2 cellular contexts compared by ENCODE assay signal in genomic region chr9:133553123-133553522, GRCh38.
TF ChIP-seq lines count a peak whose summit lies in the region.

No MANE protein-coding gene starts in this region.

TF ChIP-seq in H1, 55 proteins besides CTCF, POLR2A, EP300 and RAD21:
- TF ChIP-seq SP4 (IDR thresholded peaks at IDR 0.05; ENCODE audit: low read length): no peak
- no peak for TF ChIP-seq SAP30 (IDR thresholded peaks at IDR 0.05; ENCODE audit: insufficient read depth, insufficient replicate concordance, low read length)
- TF ChIP-seq YY1 (IDR thresholded peaks at IDR 0.05; ENCODE audit: low read depth, low read length): no peak
- TF ChIP-seq RXRA (IDR thresholded peaks at IDR 0.05; ENCODE audit: insufficient read depth, low read depth, low read length): no peak
- peak; percentile 41 for TF ChIP-seq MAX (IDR thresholded peaks at IDR 0.05)
- TF ChIP-seq EGR1 (IDR thresholded peaks at IDR 0.05; ENCODE audit: borderline replicate concordance, low read depth, low read length): no peak
- peak; percentile 80 for TF ChIP-seq E2F6 (IDR thresholded peaks at IDR 0.05)

TF ChIP-seq in HEK293T, 16 proteins besides CTCF, POLR2A, EP300 and RAD21:
- TF ChIP-seq SUZ12 (IDR thresholded peaks at IDR 0.05) (no peak), SP1 (IDR thresholded peaks at IDR 0.05) (no peak), ZNF384 (IDR thresholded peaks at IDR 0.05) (no peak), HDGF (IDR thresholded peaks at IDR 0.05; ENCODE audit: borderline replicate concordance) (no peak), BHLHE40 (IDR thresholded peaks at IDR 0.05; ENCODE audit: borderline replicate concordance) (no peak), CTBP1 (IDR thresholded peaks at IDR 0.05; ENCODE audit: borderline replicate concordance) (no peak), LEF1 (IDR thresholded peaks at IDR 0.05; ENCODE audit: borderline replicate concordance) (no peak), FOXM1 (IDR thresholded peaks at IDR 0.05; ENCODE audit: borderline replicate concordance) (no peak), FOXK2 (IDR thresholded peaks at IDR 0.05) (no peak), NFRKB (IDR thresholded peaks at IDR 0.05) (no peak), FOXA1 (IDR thresholded peaks at IDR 0.05) (no peak), TARDBP (IDR thresholded peaks at IDR 0.05) (no peak), ARNT (IDR thresholded peaks at IDR 0.05) (no peak), ELF4 (IDR thresholded peaks at IDR 0.05) (no peak), L3MBTL2 (conservative IDR thresholded peaks at IDR 0.05) (no peak)
- TF ChIP-seq, protein P1, sequence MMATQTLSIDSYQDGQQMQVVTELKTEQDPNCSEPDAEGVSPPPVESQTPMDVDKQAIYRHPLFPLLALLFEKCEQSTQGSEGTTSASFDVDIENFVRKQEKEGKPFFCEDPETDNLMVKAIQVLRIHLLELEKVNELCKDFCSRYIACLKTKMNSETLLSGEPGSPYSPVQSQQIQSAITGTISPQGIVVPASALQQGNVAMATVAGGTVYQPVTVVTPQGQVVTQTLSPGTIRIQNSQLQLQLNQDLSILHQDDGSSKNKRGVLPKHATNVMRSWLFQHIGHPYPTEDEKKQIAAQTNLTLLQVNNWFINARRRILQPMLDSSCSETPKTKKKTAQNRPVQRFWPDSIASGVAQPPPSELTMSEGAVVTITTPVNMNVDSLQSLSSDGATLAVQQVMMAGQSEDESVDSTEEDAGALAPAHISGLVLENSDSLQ (IDR thresholded peaks at IDR 0.05): no peak
TF ChIP-seq in HEK293T: peak in this region for 0.
